ENCODE assay signal across 8 cellular contexts in genomic region chr12:11998268-11998943, GRCh38.
DNase-seq lines count a peak whose midpoint lies in the region; ATAC-seq and TF ChIP-seq lines count a peak whose summit lies in the region.
"Not testable (repeated sequence)": the region's sequence is repeated elsewhere in the genome, so short reads cannot be mapped to it uniquely, and the experiment has no call there.

No MANE protein-coding gene starts in this region.

- H3K4me2 ChIP-seq in mammary epithelial cell (ENCODE audit: insufficient read depth, low read depth, low read length) = not testable (repeated sequence)

- not testable (repeated sequence) for H3K27ac ChIP-seq in RWPE2 (ENCODE audit: poor library complexity, severe bottlenecking); mammary epithelial cell (ENCODE audit: insufficient read depth, low read depth, low read length)

- CTCF ChIA-PET in activated naive CD4-positive, alpha-beta T cell treated with anti-CD3 and anti-CD28 coated beads, Interleukin-2, amount 10 ng/mL, durations not matched to agents 7 days and 5 days (lab: Charles Lee) = interaction anchor here (3.8 kb wide), 1 partner anchor 10 kb away, joined by 16 read pairs; no protein-coding TSS in a partner anchor
- CTCF ChIA-PET in mammary epithelial cell (lab: Charles Lee; ENCODE audit: low non-redundant PET) = not testable (repeated sequence)

- H3K27ac Mint-ChIP-seq in activated T-cell treated with anti-CD3 and anti-CD28 coated beads, Interleukin-2, amount 50 U/mL, for 24 hours = peak overlapping the region; percentile 67
- peak overlapping the region; percentile 92 for H3K27ac Mint-ChIP-seq in activated naive CD4-positive, alpha-beta T cell treated with anti-CD3 and anti-CD28 coated beads, Interleukin-2, amount 10 ng/mL, durations not matched to agents 7 days and 5 days
- peak overlapping the region; percentile 45 for H3K27ac Mint-ChIP-seq in stimulated activated naive CD8-positive, alpha-beta T cell treated with anti-CD3 and anti-CD28 coated beads, Interleukin-15, Interleukin-2, amounts not matched to agents 100 ng/mL and 50 ng/mL, for 24 hours

- H3K27me3 Mint-ChIP-seq in activated T-cell treated with anti-CD3 and anti-CD28 coated beads, Interleukin-2, amount 50 U/mL, for 24 hours; activated naive CD4-positive, alpha-beta T cell treated with anti-CD3 and anti-CD28 coated beads, Interleukin-2, amount 10 ng/mL, durations not matched to agents 7 days and 5 days; stimulated activated naive CD8-positive, alpha-beta T cell treated with anti-CD3 and anti-CD28 coated beads, Interleukin-15, Interleukin-2, amounts not matched to agents 100 ng/mL and 50 ng/mL, for 24 hours: not testable (repeated sequence)

- TF ChIP-seq CTCF in RWPE2 (IDR thresholded peaks at IDR 0.05; ENCODE audit: poor library complexity, severe bottlenecking); mammary epithelial cell (conservative IDR thresholded peaks at IDR 0.05 in 1 of 2, IDR thresholded peaks at IDR 0.05 in 1 of 2; ENCODE audit: extremely low read depth in 1 of 2, insufficient read depth in 1 of 2, low read depth in 1 of 2, low read length in 2 of 2): not testable (repeated sequence)

- peaks cover 18% of the 10 kb centered on the region for H3K36me3 Mint-ChIP-seq in activated T-cell treated with anti-CD3 and anti-CD28 coated beads, Interleukin-2, amount 50 U/mL, for 24 hours (ENCODE audit: low read depth)
- peaks cover 37% of the 10 kb centered on the region for H3K36me3 Mint-ChIP-seq in activated naive CD4-positive, alpha-beta T cell treated with anti-CD3 and anti-CD28 coated beads, Interleukin-2, amount 10 ng/mL, durations not matched to agents 7 days and 5 days
- not testable (repeated sequence) for H3K36me3 Mint-ChIP-seq in stimulated activated naive CD8-positive, alpha-beta T cell treated with anti-CD3 and anti-CD28 coated beads, Interleukin-15, Interleukin-2, amounts not matched to agents 100 ng/mL and 50 ng/mL, for 24 hours (ENCODE audit: low read depth)

- H3K4me3 ChIP-seq in RWPE2 (ENCODE audit: severe bottlenecking); mammary epithelial cell (replicated peaks in 1 of 3; ENCODE audit: insufficient read depth in 1 of 3, low read depth in 2 of 3, low read length in 3 of 3): not testable (repeated sequence)

- in situ Hi-C loops in mammary epithelial cell (cut with MboI; ENCODE audit: low sequenced_read_pairs in 2 of 2) = not testable (repeated sequence)

- H3K79me2 ChIP-seq in mammary epithelial cell (ENCODE audit: insufficient read depth, low read length) = not testable (repeated sequence)

- 43% methylated on average over 7 of the region's 7 CpGs for WGBS in mammary epithelial cell (ENCODE audit: low coverage, missing lambda C conversion rate)

- peak overlapping the region; percentile 56 for H2AFZ ChIP-seq in mammary epithelial cell (ENCODE audit: low read depth, low read length)

- not testable (repeated sequence) for BruUV-seq in mammary epithelial cell (replicated peaks; lab: Mats Ljungman, UMichigan)

- not testable (repeated sequence) for H3K36me3 ChIP-seq in RWPE2 (ENCODE audit: low read depth); mammary epithelial cell (ENCODE audit: insufficient read depth, low read length)

- H3K4me3 Mint-ChIP-seq in activated T-cell treated with anti-CD3 and anti-CD28 coated beads, Interleukin-2, amount 50 U/mL, for 24 hours; activated naive CD4-positive, alpha-beta T cell treated with anti-CD3 and anti-CD28 coated beads, Interleukin-2, amount 10 ng/mL, durations not matched to agents 7 days and 5 days; stimulated activated naive CD8-positive, alpha-beta T cell treated with anti-CD3 and anti-CD28 coated beads, Interleukin-15, Interleukin-2, amounts not matched to agents 100 ng/mL and 50 ng/mL, for 24 hours: not testable (repeated sequence)

- intact Hi-C loops in mammary epithelial cell (cut with micrococcal nuclease) = not testable (repeated sequence)

- H3K9me3 ChIP-seq in RWPE2 (ENCODE audit: severe bottlenecking); mammary epithelial cell (replicated peaks; ENCODE audit: insufficient read depth, low read length): not testable (repeated sequence)

- not testable (repeated sequence) for H3K4me1 ChIP-seq in RWPE2 (ENCODE audit: insufficient read depth, poor library complexity, severe bottlenecking); mammary epithelial cell (ENCODE audit: insufficient read depth, low read length)

- H3K27me3 ChIP-seq in RWPE2 (ENCODE audit: insufficient read depth, poor library complexity, severe bottlenecking); mammary epithelial cell (ENCODE audit: insufficient read depth, low read length): not testable (repeated sequence)

- H3K9ac ChIP-seq in mammary epithelial cell (ENCODE audit: insufficient read depth, low read length) = not testable (repeated sequence)

- ATAC-seq in RWPE2 (ENCODE audit: low read depth) = peak; percentile 38; the same call in 1 of the 3 replicates
- peak; percentile 73 to 74 for ATAC-seq in activated CD4-positive, CD25-positive, alpha-beta regulatory T cell treated with anti-CD3 and anti-CD28 coated beads, Interleukin-2, amount 50 U/mL, for 24 hours

- H4K20me1 ChIP-seq in mammary epithelial cell (ENCODE audit: insufficient read depth, low read length) = not testable (repeated sequence)

- DNase-seq in H4 (ENCODE audit: low spot score) (peak; percentile 27), mammary epithelial cell (peak; percentile 85), kidney tubule cell (ENCODE audit: low spot score) (peak; percentile 59)
- not testable (repeated sequence) for DNase-seq in RWPE2 (ENCODE audit: low spot score); activated T-cell treated with anti-CD3 and anti-CD28 coated beads, Interleukin-2, amount 50 U/mL, for 24 hours
- peak; percentile 79 for DNase-seq in activated naive CD4-positive, alpha-beta T cell treated with anti-CD3 and anti-CD28 coated beads, Interleukin-2, amount 10 ng/mL, durations not matched to agents 7 days and 5 days

- peaks cover 37% of the 10 kb centered on the region for H3K4me1 Mint-ChIP-seq in activated T-cell treated with anti-CD3 and anti-CD28 coated beads, Interleukin-2, amount 50 U/mL, for 24 hours (ENCODE audit: low read depth)
- peaks cover 46% of the 10 kb centered on the region for H3K4me1 Mint-ChIP-seq in activated naive CD4-positive, alpha-beta T cell treated with anti-CD3 and anti-CD28 coated beads, Interleukin-2, amount 10 ng/mL, durations not matched to agents 7 days and 5 days
- H3K4me1 Mint-ChIP-seq in stimulated activated naive CD8-positive, alpha-beta T cell treated with anti-CD3 and anti-CD28 coated beads, Interleukin-15, Interleukin-2, amounts not matched to agents 100 ng/mL and 50 ng/mL, for 24 hours (ENCODE audit: low read depth) = peaks cover 23% of the 10 kb centered on the region

- dilution Hi-C loops in mammary epithelial cell (cut with HindIII; ENCODE audit: low sequenced_read_pairs) = not testable (repeated sequence)

- not testable (repeated sequence) for H3K9me3 Mint-ChIP-seq in activated T-cell treated with anti-CD3 and anti-CD28 coated beads, Interleukin-2, amount 50 U/mL, for 24 hours; activated naive CD4-positive, alpha-beta T cell treated with anti-CD3 and anti-CD28 coated beads, Interleukin-2, amount 10 ng/mL, durations not matched to agents 7 days and 5 days; stimulated activated naive CD8-positive, alpha-beta T cell treated with anti-CD3 and anti-CD28 coated beads, Interleukin-15, Interleukin-2, amounts not matched to agents 100 ng/mL and 50 ng/mL, for 24 hours
